ENCODE assay signal across 25 cellular contexts in the genomic region with DNA sequence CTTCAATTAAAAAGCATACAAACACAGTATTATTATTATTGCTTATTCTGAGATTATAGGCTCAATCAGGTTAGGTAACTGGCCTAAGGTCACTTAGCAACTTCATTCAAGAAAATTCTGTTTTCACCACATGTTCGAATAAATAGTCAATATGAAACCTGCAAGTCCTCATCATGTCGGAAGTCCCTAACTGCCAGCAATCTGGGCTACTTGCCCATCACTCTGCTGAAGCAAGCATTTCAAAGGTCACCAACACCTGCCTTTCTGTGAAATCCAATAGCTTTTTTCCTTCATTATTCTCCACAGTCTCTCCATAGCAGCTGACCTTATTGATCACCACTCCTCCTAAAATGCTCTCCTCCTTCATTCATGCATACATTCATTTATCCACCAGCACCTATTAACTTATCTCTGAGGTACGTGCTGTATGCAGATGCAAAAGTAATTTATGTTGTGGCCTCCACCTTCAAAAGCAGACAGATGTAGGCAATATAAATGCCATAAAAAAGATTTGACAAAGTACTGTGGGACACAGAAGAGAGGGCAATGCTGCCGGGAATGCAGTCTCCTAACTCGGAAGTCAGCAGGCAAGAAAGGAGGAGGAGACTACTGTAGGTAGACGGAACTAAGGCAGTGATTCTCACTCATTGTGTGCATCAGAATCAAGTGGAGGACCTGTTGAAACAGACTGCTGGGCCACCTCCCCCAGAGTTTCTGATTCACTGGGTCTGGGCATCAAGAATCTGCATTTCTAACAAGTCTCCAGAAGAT.
DNase-seq lines count a peak whose midpoint lies in the region; ATAC-seq and TF ChIP-seq lines count a peak whose summit lies in the region.
"Had no signal": no experiment of that assay in that cellular context is flagged by ENCODE, and none has a peak within 500 bp of the region (broad histone marks: within the 10 kb centered on the region; RNA-seq: fewer than 3 reads in every experiment).

No MANE protein-coding gene starts in this region.

- no peak for ATAC-seq in GM21360 (IDR thresholded peaks at IDR 0.05; ENCODE audit: unreplicated experiment)
- no peak for ATAC-seq in GM19452 (IDR thresholded peaks at IDR 0.05; ENCODE audit: unreplicated experiment)
- no peak for ATAC-seq in HG02642 (IDR thresholded peaks at IDR 0.05; ENCODE audit: poor library complexity, unreplicated experiment)
- ATAC-seq: natural killer cell, Right ventricle myocardium inferior, upper lobe of right lung had no signal

- no peak overlapping the region for H3K4me3 ChIP-seq in neural progenitor cell
- H3K4me3 ChIP-seq in effector memory CD4-positive, alpha-beta T cell (ENCODE audit: insufficient read depth, low read depth, low read length, poor library complexity, severe bottlenecking): no peak overlapping the region
- H3K4me3 ChIP-seq: BLaER1 treated with 17β-estradiol and CSF1 and Interleukin-3, amounts not matched to agents 10 nM and 100 nM; dorsolateral prefrontal cortex; left ventricle myocardium inferior; upper lobe of right lung had no signal

- H3K36me3 Mint-ChIP-seq in neural progenitor cell: no peaks in the 10 kb centered on the region
- H3K36me3 Mint-ChIP-seq: IgD-negative memory B cell, mesothelial cell of epicardium, natural killer cell had no signal

- peaks cover 4% of the 10 kb centered on the region for H3K27me3 Mint-ChIP-seq in neural progenitor cell (ENCODE audit: insufficient read depth, low read depth)
- H3K27me3 Mint-ChIP-seq: IgD-negative memory B cell had no signal

- no peaks in the 10 kb centered on the region for H3K4me1 ChIP-seq in neural progenitor cell
- H3K4me1 ChIP-seq in effector memory CD4-positive, alpha-beta T cell (ENCODE audit: control insufficient read depth, insufficient read depth, low read length, poor library complexity, severe bottlenecking): no peaks in the 10 kb centered on the region
- H3K4me1 ChIP-seq: left ventricle myocardium inferior, upper lobe of right lung had no signal

- no peaks in the 10 kb centered on the region for H3K79me2 ChIP-seq in neural progenitor cell (ENCODE audit: low read depth)

- H3K36me3 ChIP-seq in neural progenitor cell: no peaks in the 10 kb centered on the region
- no peaks in the 10 kb centered on the region for H3K36me3 ChIP-seq in effector memory CD4-positive, alpha-beta T cell (ENCODE audit: control insufficient read depth, insufficient read depth, low read length)
- H3K36me3 ChIP-seq: left ventricle myocardium inferior, upper lobe of right lung, WERI-Rb-1 had no signal

- H3K9ac ChIP-seq in neural progenitor cell: no peak overlapping the region
- H3K9ac ChIP-seq: BLaER1 treated with 17β-estradiol and CSF1 and Interleukin-3, amounts not matched to agents 10 nM and 100 nM had no signal

- peaks cover under 1% of the 10 kb centered on the region for H3K4me1 Mint-ChIP-seq in neural progenitor cell
- H3K4me1 Mint-ChIP-seq: IgD-negative memory B cell had no signal

- no peak overlapping the region for H3K27ac ChIP-seq in neural progenitor cell
- no peak overlapping the region for H3K27ac ChIP-seq in effector memory CD4-positive, alpha-beta T cell (ENCODE audit: insufficient read depth, low read length, poor library complexity, severe bottlenecking)
- H3K27ac ChIP-seq: BLaER1 treated with 17β-estradiol and CSF1 and Interleukin-3, amounts not matched to agents 10 nM and 100 nM; dorsolateral prefrontal cortex; left ventricle myocardium inferior; upper lobe of right lung; WERI-Rb-1 had no signal

- H3K9me3 ChIP-seq in neural progenitor cell (ENCODE audit: low read depth): no peaks in the 10 kb centered on the region
- H3K9me3 ChIP-seq in effector memory CD4-positive, alpha-beta T cell (ENCODE audit: control insufficient read depth, low read length): no peaks in the 10 kb centered on the region
- H3K9me3 ChIP-seq: left ventricle myocardium inferior, upper lobe of right lung had no signal

- H3K4me3 Mint-ChIP-seq in neural progenitor cell: no peak overlapping the region
- H3K4me3 Mint-ChIP-seq: IgD-negative memory B cell, mesothelial cell of epicardium, natural killer cell had no signal

- in situ Hi-C loops in GM13977 (cut with MboI; ENCODE audit: low pct_unique_long_range_greater_than_20kb, low sequenced_read_pairs, unreplicated experiment): no loop called here

- no peak overlapping the region for H3K4me2 ChIP-seq in neural progenitor cell
- H3K4me2 ChIP-seq: BLaER1 treated with 17β-estradiol and CSF1 and Interleukin-3, amounts not matched to agents 10 nM and 100 nM had no signal

- H3K9me3 Mint-ChIP-seq in neural progenitor cell: no peaks in the 10 kb centered on the region
- H3K9me3 Mint-ChIP-seq: mesothelial cell of epicardium, natural killer cell had no signal

- H3K27me3 ChIP-seq in neural progenitor cell: no peaks in the 10 kb centered on the region
- no peaks in the 10 kb centered on the region for H3K27me3 ChIP-seq in effector memory CD4-positive, alpha-beta T cell (replicated peaks; ENCODE audit: control insufficient read depth, insufficient read depth, low read length, poor library complexity, severe bottlenecking)
- H3K27me3 ChIP-seq: BLaER1 treated with 17β-estradiol and CSF1 and Interleukin-3, amounts not matched to agents 10 nM and 100 nM; dorsolateral prefrontal cortex; upper lobe of right lung had no signal

- no peaks in the 10 kb centered on the region for H4K20me1 ChIP-seq in neural progenitor cell (ENCODE audit: low read depth)
- H4K20me1 ChIP-seq: BLaER1 treated with 17β-estradiol and CSF1 and Interleukin-3, amounts not matched to agents 10 nM and 100 nM had no signal

- no peak overlapping the region for H3K27ac Mint-ChIP-seq in neural progenitor cell
- H3K27ac Mint-ChIP-seq: IgD-negative memory B cell, mesothelial cell of epicardium, natural killer cell had no signal

- TF ChIP-seq CTCF in GM13977 (IDR thresholded peaks at IDR 0.05; ENCODE audit: extremely low read depth, insufficient read depth, missing control alignments) (no peak), neural progenitor cell (IDR thresholded peaks at IDR 0.05) (no peak)

- H3F3A ChIP-seq in neural progenitor cell (ENCODE audit: low read depth): no peaks in the 10 kb centered on the region

- DNase-seq in GM13977 (ENCODE audit: low spot score) (peak; percentile 10), NCI-H1092 treated with DMSO at 0.1 percent for 48 hours (lab: John Stamatoyannopoulos, UW) (peak; percentile 97), SHP77 treated with DMSO at 0.1 percent for 48 hours (lab: John Stamatoyannopoulos, UW) (peak; percentile 16), neural progenitor cell (ENCODE audit: low spot score) (no peak)
- DNase-seq in effector memory CD4-positive, alpha-beta T cell: no peak
- DNase-seq: activated CD4-positive, alpha-beta T cell treated with anti-CD3 and anti-CD28 coated beads for 48 hours; activated T-cell treated with anti-CD3 and anti-CD28 coated beads, Interleukin-2, amount 50 U/mL, for 1 hour; cerebellar nuclear complex; DMS79 treated with DMSO at 0.1 percent for 48 hours; dorsolateral prefrontal cortex; left ventricle myocardium inferior; natural killer cell; NCI-H2081; NCI-H510A; retina; T-helper 9 cell; upper lobe of right lung; WERI-Rb-1 had no signal

- peak overlapping the region; percentile 32 for H2AFZ ChIP-seq in neural progenitor cell (replicated peaks)

Comparison
In these comparisons a context has a peak if more than half of its experiments do, and no peak if none do; other contexts are left out.
1. DNase-seq: peak in GM13977 (single experiment), NCI-H1092 treated with DMSO at 0.1 percent for 48 hours (single experiment) and SHP77 treated with DMSO at 0.1 percent for 48 hours (single experiment); none in neural progenitor cell (single experiment) and effector memory CD4-positive, alpha-beta T cell (0 of 3).